8 cellular contexts compared by ENCODE assay signal in the genomic region with DNA sequence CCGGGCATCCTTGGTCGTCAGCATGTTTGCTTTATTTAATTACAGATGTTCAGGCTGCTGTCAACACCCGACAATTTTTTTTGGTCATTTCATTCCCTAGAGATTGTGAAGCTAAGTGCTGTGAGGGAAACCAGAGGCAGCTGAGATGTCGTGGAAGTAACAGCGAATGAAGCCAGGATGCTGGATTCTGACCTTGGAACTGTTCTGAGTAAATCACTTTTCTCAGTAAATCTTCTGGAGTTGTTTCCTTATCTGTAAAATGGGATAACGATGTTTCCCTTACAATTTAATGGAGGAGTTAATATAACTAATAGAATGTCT.
A peak's percentile ranks its signal among the peaks of the same experiment; 100 is the strongest.
DNase-seq lines count a peak whose midpoint lies in the region; ATAC-seq and TF ChIP-seq lines count a peak whose summit lies in the region.

No MANE protein-coding gene starts in this region.

- no peaks in the 10 kb centered on the region for H3K36me3 ChIP-seq in mucosa of stomach (ENCODE audit: control insufficient read depth, insufficient read depth, low read length)

- no peaks in the 10 kb centered on the region for H3K27me3 ChIP-seq in mucosa of stomach (ENCODE audit: control insufficient read depth, insufficient read depth, low read length)

- H3K9me3 ChIP-seq in mucosa of stomach (ENCODE audit: control insufficient read depth, low read length): no peaks in the 10 kb centered on the region

- no peak for TF ChIP-seq CTCF in astrocyte of the cerebellum (IDR thresholded peaks at IDR 0.05; ENCODE audit: low read depth, low read length, missing control alignments)

- ATAC-seq in GM18505 (IDR thresholded peaks at IDR 0.05; ENCODE audit: unreplicated experiment) (peak; percentile 12), HG03039 (IDR thresholded peaks at IDR 0.05; ENCODE audit: unreplicated experiment) (peak; percentile 2), GM21447 (IDR thresholded peaks at IDR 0.05; ENCODE audit: unreplicated experiment) (no peak)

- intact Hi-C loops in head of caudate nucleus (cut with DNase I): no loop called here

- no peak for DNase-seq in astrocyte of the cerebellum (ENCODE audit: low read depth)
- no peak for DNase-seq in NCI-H526 treated with DMSO at 0.1 percent for 48 hours (lab: John Stamatoyannopoulos, UW)
- DNase-seq in head of caudate nucleus: no peak
- no peak for DNase-seq in dedifferentiated amniotic fluid mesenchymal stem cell (ENCODE audit: extremely low spot score)

- peak overlapping the region; percentile 41 for H3K9ac ChIP-seq in mucosa of stomach (ENCODE audit: low read length)

- no peak for TF ChIP-seq POLR2A in GM18505 (IDR thresholded peaks at IDR 0.05; ENCODE audit: borderline replicate concordance, extremely low read depth, insufficient read depth, insufficient read length)

- H3K4me3 ChIP-seq in astrocyte of the cerebellum (ENCODE audit: low read depth, low read length) (peak overlapping the region; percentile 87), mucosa of stomach (ENCODE audit: low read length) (peak overlapping the region; percentile 53)

- in situ Hi-C loops in astrocyte of the cerebellum (cut with HindIII; ENCODE audit: low sequenced_read_pairs): no loop called here

- no peaks in the 10 kb centered on the region for H3K4me1 ChIP-seq in mucosa of stomach (ENCODE audit: control insufficient read depth, insufficient read depth, low read length)
